Comparison of ENCODE assay signal across 13 cellular contexts in the genomic region with DNA sequence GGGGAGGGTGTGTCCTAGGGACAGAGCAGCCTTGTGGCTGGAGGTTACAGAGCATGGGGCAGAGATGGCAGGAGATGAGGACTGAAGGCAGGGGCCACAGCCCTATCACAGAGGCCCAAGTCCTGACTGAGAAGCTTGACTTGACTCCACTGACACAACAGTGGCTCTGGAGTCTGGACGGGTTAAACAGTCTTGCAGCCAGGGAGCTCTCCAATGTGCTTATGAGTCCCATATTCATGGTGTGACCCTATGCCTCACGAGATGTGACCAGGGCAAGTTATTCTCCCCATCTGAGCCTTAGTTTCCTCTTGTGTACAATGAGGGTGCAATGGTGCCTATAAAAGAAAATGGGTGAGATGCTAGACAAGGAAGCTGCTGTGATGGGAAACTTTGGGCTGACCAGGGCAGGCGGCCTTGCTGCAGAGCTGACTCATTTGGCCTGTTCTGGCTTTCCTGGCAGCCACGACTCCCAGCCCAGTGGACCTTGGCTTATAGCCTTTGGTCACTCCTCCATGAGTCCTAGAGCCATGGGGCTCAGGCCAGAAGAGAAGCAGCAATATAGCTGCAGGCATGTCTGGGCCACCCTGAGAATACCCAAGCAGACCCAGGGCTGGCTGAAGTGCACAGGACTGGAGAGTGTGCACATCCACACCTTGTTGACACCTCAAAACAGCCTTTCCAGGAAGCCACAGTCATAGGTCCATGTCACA. TPM values are rescaled to one million over a fixed set of nuclear protein-coding genes. Genes with fewer than 3 reads are reported as not detected.
DNase-seq lines count a peak whose midpoint lies in the region; ATAC-seq and TF ChIP-seq lines count a peak whose summit lies in the region.
"Had no signal": no experiment of that assay in that cellular context is flagged by ENCODE, and none has a peak within 500 bp of the region (broad histone marks: within the 10 kb centered on the region; RNA-seq: fewer than 3 reads in every experiment).

No MANE protein-coding gene starts in this region.

- no peaks in the 10 kb centered on the region for H3K36me3 ChIP-seq in transverse colon

- POLR2A ChIA-PET in HEK293T (lab: Yijun Ruan, JAX) = no interaction called here

- peaks cover 0 to 45% (median 36%) of the 10 kb centered on the region in 4 donors for H3K4me1 ChIP-seq in transverse colon
- H3K4me1 ChIP-seq: parathyroid adenoma had no signal

- peak overlapping the region; percentile 20 to 65 (median 55) for H3K27ac ChIP-seq in transverse colon
- H3K27ac ChIP-seq: parathyroid adenoma had no signal

- no peak overlapping the region for H3K27ac Mint-ChIP-seq in activated T-helper 17 cell treated with anti-CD3 and anti-CD28 coated beads, Interleukin-2, amount 50 U/mL, for 72 hours
- H3K27ac Mint-ChIP-seq: activated B cell treated with CpG ODN at 0.5 μM for 24 hours had no signal

- H3K4me3 ChIP-seq in transverse colon = no peak overlapping the region

- H3K9me3 Mint-ChIP-seq in activated T-helper 17 cell treated with anti-CD3 and anti-CD28 coated beads, Interleukin-2, amount 50 U/mL, for 72 hours = no peaks in the 10 kb centered on the region
- H3K9me3 Mint-ChIP-seq: activated B cell treated with CpG ODN at 0.5 μM for 24 hours had no signal

- peak; percentile 44 for DNase-seq in cardiac septum (ENCODE audit: low spot score)
- DNase-seq in Right ventricle myocardium superior = no peak
- peak; percentile 60 for DNase-seq in islet precursor cell
- peak; percentile 59 for DNase-seq in transverse colon
- no peak for DNase-seq in HEK293T (ENCODE audit: extremely low spot score)
- no peak for DNase-seq in kidney glomerular epithelial cell (lab: John Stamatoyannopoulos, UW)
- DNase-seq: activated B cell treated with CpG ODN at 0.5 μM for 24 hours, amniotic stem cell, erythroblast, NCI-H1930 had no signal

- CTCF ChIA-PET in HEK293T (lab: Yijun Ruan, JAX) = no interaction called here

- ATAC-seq in Right ventricle myocardium superior (ENCODE audit: poor library complexity) (no peak), HG03439 (IDR thresholded peaks at IDR 0.05; ENCODE audit: unreplicated experiment) (no peak)
- ATAC-seq in activated T-helper 17 cell treated with anti-CD3 and anti-CD28 coated beads, Interleukin-2, amount 50 U/mL, for 72 hours (replicated peaks) = peak; percentile 5

- no peak for TF ChIP-seq POLR2A in transverse colon (IDR thresholded peaks at IDR 0.05)

- intact Hi-C loops in cardiac septum (cut with DNase I) = loop anchor here (10.0 kb wide), 1 partner anchor 309 kb away; no protein-coding TSS in a partner anchor
- intact Hi-C loops in Right ventricle myocardium superior (cut with DNase I) = no loop called here
- intact Hi-C loops in transverse colon (cut with DNase I; ENCODE audit: low total_unique reads) = no loop called here

- H3K27me3 Mint-ChIP-seq in activated T-helper 17 cell treated with anti-CD3 and anti-CD28 coated beads, Interleukin-2, amount 50 U/mL, for 72 hours = no peaks in the 10 kb centered on the region
- H3K27me3 Mint-ChIP-seq: activated B cell treated with CpG ODN at 0.5 μM for 24 hours had no signal

- H3K4me3 Mint-ChIP-seq in activated T-helper 17 cell treated with anti-CD3 and anti-CD28 coated beads, Interleukin-2, amount 50 U/mL, for 72 hours = peak overlapping the region; percentile 54
- H3K4me3 Mint-ChIP-seq: activated B cell treated with CpG ODN at 0.5 μM for 24 hours had no signal

- 64% methylated on average over 4 of the region's 4 CpGs; no CpG with 5 or more reads in 1 of the 2 donors for WGBS in transverse colon (ENCODE audit: low coverage in 1 of 2), 2 donors

- no peaks in the 10 kb centered on the region for H3K9me3 ChIP-seq in transverse colon

- TF ChIP-seq CTCF in transverse colon (IDR thresholded peaks at IDR 0.05) = no peak

- H3K27me3 ChIP-seq in transverse colon = no peaks in the 10 kb centered on the region

- peaks cover 33% of the 10 kb centered on the region for H3K4me1 Mint-ChIP-seq in activated T-helper 17 cell treated with anti-CD3 and anti-CD28 coated beads, Interleukin-2, amount 50 U/mL, for 72 hours

- no peak for TF ChIP-seq EP300 in transverse colon (IDR thresholded peaks at IDR 0.05; ENCODE audit: low read depth)

- in situ Hi-C loops in transverse colon (cut with MboI; ENCODE audit: low pct_ligation_motif_present in 1 of 4, low pct_unique_long_range_greater_than_20kb in 1 of 4, low sequenced_read_pairs in 3 of 4) = loop anchor here in 2 of 4 donors (10.0 to 25.0 kb wide), 2 partner anchors 129 to 742 kb away; a partner anchor contains a TSS

- no peaks in the 10 kb centered on the region for H3K36me3 Mint-ChIP-seq in activated T-helper 17 cell treated with anti-CD3 and anti-CD28 coated beads, Interleukin-2, amount 50 U/mL, for 72 hours (ENCODE audit: low read depth)

TF ChIP-seq in HEK293T, 16 proteins besides CTCF, POLR2A, EP300 and RAD21:
- TF ChIP-seq FOXA1 (IDR thresholded peaks at IDR 0.05) = no peak
- TF ChIP-seq L3MBTL2 (conservative IDR thresholded peaks at IDR 0.05) = no peak
- TF ChIP-seq BHLHE40 (IDR thresholded peaks at IDR 0.05; ENCODE audit: borderline replicate concordance) = no peak
- no peak for TF ChIP-seq NFRKB (IDR thresholded peaks at IDR 0.05)
- TF ChIP-seq CTBP1 (IDR thresholded peaks at IDR 0.05; ENCODE audit: borderline replicate concordance) = no peak
- no peak for TF ChIP-seq FOXM1 (IDR thresholded peaks at IDR 0.05; ENCODE audit: borderline replicate concordance)
- no peak for TF ChIP-seq LEF1 (IDR thresholded peaks at IDR 0.05; ENCODE audit: borderline replicate concordance)
- no peak for TF ChIP-seq SUZ12 (IDR thresholded peaks at IDR 0.05)
- no peak for TF ChIP-seq ZNF384 (IDR thresholded peaks at IDR 0.05)
TF ChIP-seq in HEK293T: peak in this region for 0.

RNA-seq across cellular contexts. Expression of a gene that starts 2.8 kb away (rescaled TPM):
- total RNA-seq in cardiac septum (0.08 TPM), Right ventricle myocardium superior (not detected), transverse colon (100 to 1,000 TPM in 2 of 4 donors, 10 to 100 TPM in 2; 39.8 to 174 (median 98.4) TPM)
- 10 to 100 TPM in 1 of 2 donors, 1 to 10 TPM in 1; 3.6 to 10.6 TPM for total RNA-seq in activated T-helper 17 cell treated with anti-CD3 and anti-CD28 coated beads, Interleukin-2, amount 50 U/mL, for 72 hours

RNA-seq across cellular contexts. Expression of a gene that starts 39.6 kb away (rescaled TPM):
- total RNA-seq in cardiac septum = 3.8 TPM
- total RNA-seq in Right ventricle myocardium superior = 4.0 TPM
- 1 to 10 TPM; 4.7 to 6.6 TPM for total RNA-seq in activated T-helper 17 cell treated with anti-CD3 and anti-CD28 coated beads, Interleukin-2, amount 50 U/mL, for 72 hours
- total RNA-seq in transverse colon = 10 to 100 TPM in 1 of 4 donors, 1 to 10 TPM in 2, not detected in 1; 8.9 to 13.5 (median 9.1) TPM

Comparison
In these comparisons a context has a peak if more than half of its experiments do, and no peak if none do; other contexts are left out.
1. DNase-seq: peak in cardiac septum (single experiment), islet precursor cell (single experiment) and transverse colon (single experiment); none in Right ventricle myocardium superior (single experiment), HEK293T (single experiment) and kidney glomerular epithelial cell (single experiment).